Comparison of ENCODE assay signal across 1 cellular context in genomic region chr10:109966961-109967738, GRCh38.
A peak's percentile ranks its signal among the peaks of the same experiment; 100 is the strongest.
TF ChIP-seq lines count a peak whose summit lies in the region.

No MANE protein-coding gene starts in this region.

TF ChIP-seq in HEK293, 187 proteins besides CTCF, POLR2A, EP300 and RAD21 (continued from another document and continues in another):
- no peak for TF ChIP-seq ZBTB11 (tag by site-specific recombination; conservative IDR thresholded peaks at IDR 0.05; ENCODE audit: low read depth)
- no peak for TF ChIP-seq ZNF544 (tag by site-specific recombination; IDR thresholded peaks at IDR 0.05)
- peak; percentile 42; the same call in 1 of the 2 replicates for TF ChIP-seq ZNF629 (tag by site-specific recombination; IDR thresholded peaks at IDR 0.05)
- TF ChIP-seq ZNF791 (tag by site-specific recombination; IDR thresholded peaks at IDR 0.05), result no peak
- no peak for TF ChIP-seq ZBTB48 (tag by site-specific recombination; IDR thresholded peaks at IDR 0.05)
- TF ChIP-seq ZFP41 (tag by site-specific recombination; IDR thresholded peaks at IDR 0.05; ENCODE audit: borderline replicate concordance), result no peak
- no peak for TF ChIP-seq ZBTB8A (tag by site-specific recombination; IDR thresholded peaks at IDR 0.05)
- no peak for TF ChIP-seq ZFP37 (tag by site-specific recombination; IDR thresholded peaks at IDR 0.05)
- TF ChIP-seq ZSCAN30 (tag by site-specific recombination; IDR thresholded peaks at IDR 0.05), result no peak
- no peak for TF ChIP-seq HOXA7 (CRISPR knock-in tag; IDR thresholded peaks at IDR 0.05; ENCODE audit: borderline replicate concordance)
- no peak for TF ChIP-seq ZNF664 (tag by site-specific recombination; IDR thresholded peaks at IDR 0.05)
- no peak for TF ChIP-seq ZNF596 (tag by site-specific recombination; IDR thresholded peaks at IDR 0.05)
- TF ChIP-seq ZNF404 (tag by site-specific recombination; IDR thresholded peaks at IDR 0.05), result no peak
- no peak for TF ChIP-seq SCRT2 (tag by site-specific recombination; IDR thresholded peaks at IDR 0.05)
- TF ChIP-seq ZBTB10 (tag by site-specific recombination; IDR thresholded peaks at IDR 0.05), result no peak; the same call in 1 of the 2 replicates
- no peak for TF ChIP-seq HIC1 (tag by site-specific recombination; IDR thresholded peaks at IDR 0.05)
- no peak for TF ChIP-seq ZNF184 (tag by site-specific recombination; IDR thresholded peaks at IDR 0.05)
- no peak for TF ChIP-seq ZNF280C (tag by site-specific recombination; IDR thresholded peaks at IDR 0.05)
- no peak for TF ChIP-seq ZBTB21 (tag by site-specific recombination; IDR thresholded peaks at IDR 0.05)
- TF ChIP-seq TSHZ1 (tag by site-specific recombination; IDR thresholded peaks at IDR 0.05; ENCODE audit: borderline replicate concordance), result no peak
- TF ChIP-seq ZNF202 (tag by site-specific recombination; IDR thresholded peaks at IDR 0.05; ENCODE audit: borderline replicate concordance), result no peak
- TF ChIP-seq ZBTB49 (tag by site-specific recombination; IDR thresholded peaks at IDR 0.05; ENCODE audit: low read depth), result no peak
- 0 out of 2 replicates have a peak, but pooled peaks have one; percentile 7 for TF ChIP-seq PRDM4 (tag by site-specific recombination; IDR thresholded peaks at IDR 0.05)
- no peak for TF ChIP-seq HOXC10 (CRISPR knock-in tag; IDR thresholded peaks at IDR 0.05)
- TF ChIP-seq GFI1B (tag by site-specific recombination; IDR thresholded peaks at IDR 0.05), result peak; percentile 11; the same call in 1 of the 2 replicates
- TF ChIP-seq IKZF3 (tag by site-specific recombination; IDR thresholded peaks at IDR 0.05), result no peak
- no peak for TF ChIP-seq ZNF48 (tag by site-specific recombination; IDR thresholded peaks at IDR 0.05)
- no peak for TF ChIP-seq ZNF623 (tag by site-specific recombination; IDR thresholded peaks at IDR 0.05)
- TF ChIP-seq SP2 (tag by site-specific recombination; IDR thresholded peaks at IDR 0.05), result no peak
- TF ChIP-seq ZNF837 (tag by site-specific recombination; IDR thresholded peaks at IDR 0.05), result no peak
- no peak for TF ChIP-seq ZNF776 (tag by site-specific recombination; IDR thresholded peaks at IDR 0.05; ENCODE audit: borderline replicate concordance)
- no peak for TF ChIP-seq ZNF645 (tag by site-specific recombination; IDR thresholded peaks at IDR 0.05)
- TF ChIP-seq ZBTB44 (tag by site-specific recombination; IDR thresholded peaks at IDR 0.05), result peak; percentile 63
- peak; percentile 89 for TF ChIP-seq TRIM28 (IDR thresholded peaks at IDR 0.05; ENCODE audit: borderline replicate concordance, low read length)
- no peak for TF ChIP-seq ZNF843 (tag by site-specific recombination; IDR thresholded peaks at IDR 0.05)
- TF ChIP-seq ZXDB (tag by site-specific recombination; IDR thresholded peaks at IDR 0.05), result no peak
- TF ChIP-seq ZNF610 (tag by site-specific recombination; IDR thresholded peaks at IDR 0.05; ENCODE audit: borderline replicate concordance), result no peak
- peak; percentile 96 for TF ChIP-seq ZBTB17 (tag by site-specific recombination; IDR thresholded peaks at IDR 0.05)
